ENCODE assay signal across 27 cellular contexts in genomic region chr22:17137226-17137625, GRCh38.
"Had no signal": no experiment of that assay in that cellular context is flagged by ENCODE, and none has a peak within 500 bp of the region (broad histone marks: within the 10 kb centered on the region; RNA-seq: fewer than 3 reads in every experiment).

No MANE protein-coding gene starts in this region.

- H3K9me3 Mint-ChIP-seq: effector memory CD8-positive, alpha-beta T cell; nephron had no signal

- H3K27ac Mint-ChIP-seq: activated naive CD8-positive, alpha-beta T cell; nephron; T-helper 17 cell had no signal

- H3K4me3 ChIP-seq: adrenal gland, body of pancreas, cardiac muscle cell, heart right ventricle, left lung, mucosa of descending colon, pancreas, right atrium auricular region, testis, transverse colon had no signal

- H3K4me1 ChIP-seq: adrenal gland, body of pancreas, left lung, pancreas, testis, transverse colon had no signal

- H3K27me3 Mint-ChIP-seq: activated naive CD8-positive, alpha-beta T cell; effector memory CD8-positive, alpha-beta T cell; T-helper 17 cell had no signal

- H3K27me3 ChIP-seq: adrenal gland, body of pancreas, cardiac muscle cell, heart right ventricle, left lung, pancreas, right atrium auricular region, testis, transverse colon had no signal

- H3K9me3 ChIP-seq: adrenal gland, body of pancreas, heart right ventricle, left lung, mucosa of descending colon, pancreas, right atrium auricular region, testis, transverse colon had no signal

- H3K4me3 Mint-ChIP-seq: activated naive CD8-positive, alpha-beta T cell; effector memory CD8-positive, alpha-beta T cell; nephron; T-helper 17 cell had no signal

- H3K27ac ChIP-seq: adrenal gland, body of pancreas, heart right ventricle, left lung, pancreas, right atrium auricular region, testis, transverse colon had no signal

- DNase-seq: activated CD4-positive, alpha-beta T cell treated with anti-CD3 and anti-CD28 coated beads, Interleukin-2, amount 50 U/mL, for 1 hour; activated CD4-positive, CD25-positive, alpha-beta regulatory T cell treated with anti-CD3 and anti-CD28 coated beads, Interleukin-2, amount 50 U/mL, for 72 hours; activated CD8-positive, alpha-beta memory T cell treated with anti-CD3 and anti-CD28 coated beads for 24 hours; activated effector memory CD4-positive, alpha-beta T cell treated with Interleukin-2 at 50 U/mL for 16 hours; activated naive CD4-positive, alpha-beta T cell treated with Interleukin-2 at 50 U/mL for 16 hours; adrenal gland; body of pancreas; cortex of kidney; effector memory CD8-positive, alpha-beta T cell; foreskin fibroblast; heart right ventricle; kidney glomerular epithelial cell; left lung; mucosa of descending colon; pancreas; stimulated activated CD4-positive, alpha-beta T cell treated with anti-CD3 and anti-CD28 coated beads, Interleukin-2, amount 100 ng/mL, for 48 hours; stimulated activated naive CD4-positive, alpha-beta T cell treated with Interleukin-2 at 50 U/mL for 16 hours; T-helper 17 cell; T1000; testis; transverse colon had no signal

- ATAC-seq: body of pancreas; effector memory CD8-positive, alpha-beta T cell; esophagus mucosa; heart right ventricle; left lung; mucosa of descending colon; pancreas; SK-N-SH treated with all-trans-retinoic acid at 6 μM for 48 hours; T-helper 17 cell had no signal
